22 cellular contexts compared by ENCODE assay signal in the genomic region with DNA sequence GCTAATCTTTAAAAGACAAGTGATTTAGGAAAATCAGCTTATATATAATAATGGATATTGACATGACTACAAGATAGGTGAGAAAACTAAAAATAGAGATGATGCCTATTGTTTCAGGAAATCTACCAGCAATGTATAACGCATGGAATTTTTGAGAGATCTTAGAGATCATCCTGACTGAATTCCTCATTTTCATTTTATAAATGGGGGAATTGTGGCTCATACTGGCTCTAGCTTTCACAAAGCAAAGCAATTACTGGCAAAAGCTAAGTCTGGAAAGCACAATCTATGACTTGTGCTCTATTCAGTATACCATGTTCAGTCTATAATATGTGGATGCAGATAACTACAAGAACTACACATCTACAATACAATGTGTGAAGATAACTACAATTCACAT.
"Had no signal": no experiment of that assay in that cellular context is flagged by ENCODE, and none has a peak within 500 bp of the region (broad histone marks: within the 10 kb centered on the region; RNA-seq: fewer than 3 reads in every experiment).

No MANE protein-coding gene starts in this region.

- H3K27ac ChIP-seq: KMS-11, SJSA1, SK-N-MC had no signal

- H3K4me3 ChIP-seq: K562, SJSA1, SK-N-MC had no signal

- FAIRE-seq: HTR-8/SVneo, K562, RCC 7860 had no signal

- H3K9ac ChIP-seq: KMS-11 had no signal

- DNase-seq: Kasumi-1, MM.1S, NCI-H1092 treated with DMSO at 0.1 percent for 48 hours, NCI-H1694 treated with DMSO at 0.1 percent for 48 hours, NCI-H1930, NCI-H2081, NCI-H2107, NCI-H2227 treated with DMSO at 0.1 percent for 48 hours, NCI-H446, NCI-H510A, NCI-H524 treated with DMSO at 0.1 percent for 48 hours, NCI-H69, NCI-H774, Right ventricle myocardium superior, RPMI8226, SIG-M5 had no signal

- H3K4me2 ChIP-seq: KMS-11 had no signal

- H3K36me3 ChIP-seq: SJSA1 had no signal

- H3K9me3 ChIP-seq: SJSA1 had no signal
